Comparison of ENCODE assay signal across 23 cellular contexts in the genomic region with DNA sequence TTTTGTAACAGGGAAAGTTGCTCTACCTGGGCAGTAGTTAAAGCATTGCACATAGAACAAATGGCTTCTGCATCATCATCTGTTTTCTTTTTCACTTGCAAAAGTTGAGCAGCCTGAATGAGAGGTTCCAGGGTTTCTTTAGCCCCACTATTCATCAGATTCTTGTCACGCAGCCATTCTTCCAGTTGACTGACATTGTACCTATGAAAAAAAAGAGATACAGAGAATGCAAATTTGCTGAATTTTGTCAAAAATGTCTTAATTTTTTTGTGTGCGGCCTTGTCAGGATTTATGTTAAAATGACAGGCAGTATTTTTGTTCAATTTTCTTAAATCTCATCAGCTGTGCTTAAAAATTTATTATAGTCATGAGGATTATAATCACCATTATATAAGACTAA. TPM values are rescaled to one million over a fixed set of nuclear protein-coding genes. Genes with fewer than 3 reads are reported as not detected.
A peak's percentile ranks its signal among the peaks of the same experiment; 100 is the strongest.
DNase-seq lines count a peak whose midpoint lies in the region; ATAC-seq, FAIRE-seq and TF ChIP-seq lines count a peak whose summit lies in the region.
"Had no signal": no experiment of that assay in that cellular context is flagged by ENCODE, and none has a peak within 500 bp of the region (broad histone marks: within the 10 kb centered on the region; RNA-seq: fewer than 3 reads in every experiment).

No MANE protein-coding gene starts in this region.

- H3K9ac ChIP-seq in GM12878 (ENCODE audit: control insufficient read depth, insufficient read depth, low read length) = no peak overlapping the region
- H3K9ac ChIP-seq: BLaER1 treated with 17β-estradiol and CSF1 and Interleukin-3, amounts not matched to agents 10 nM and 100 nM had no signal

- H3K4me3 ChIP-seq in GM12878 = no peak overlapping the region
- H3K4me3 ChIP-seq: BLaER1 treated with 17β-estradiol and CSF1 and Interleukin-3, amounts not matched to agents 10 nM and 100 nM had no signal

- TF ChIP-seq RAD21 in GM12878 (IDR thresholded peaks at IDR 0.05; ENCODE audit: insufficient read depth, low read depth, low read length) = no peak

- peaks cover 15 to 28% of the 10 kb centered on the region in 2 experiments for H3K36me3 ChIP-seq in GM12878 (ENCODE audit: control insufficient read depth in 2 of 2, insufficient read depth in 2 of 2, low read length in 1 of 2)

- TF ChIP-seq EP300 in GM12878 (IDR thresholded peaks at IDR 0.05; ENCODE audit: borderline replicate concordance in 1 of 2, control insufficient read depth in 1 of 2, low read depth in 2 of 2, low read length in 2 of 2) = no peak

- TF ChIP-seq CTCF in GM12878 (IDR thresholded peaks at IDR 0.05 in 2 of 3, conservative IDR thresholded peaks at IDR 0.05 in 1 of 3; ENCODE audit: control insufficient read depth in 2 of 3, extremely low read depth in 1 of 3, insufficient read depth in 1 of 3, low read depth in 3 of 3, low read length in 3 of 3) (no peak), RWPE1 (conservative IDR thresholded peaks at IDR 0.05; ENCODE audit: low read depth) (no peak)

- no peaks in the 10 kb centered on the region for H3K27me3 Mint-ChIP-seq in T-helper 17 cell
- H3K27me3 Mint-ChIP-seq in activated T-helper 1 cell treated with anti-CD3 and anti-CD28 coated beads, Interleukin-12 subunit alpha, Interleukin-12 subunit beta, Interleukin-2, Interleukin-4 antibody, amounts not matched to agents 30 ng/mL and 10 ng/mL and 1 ng/mL, durations not matched to agents 14 hours and 24 hours and 36 hours (ENCODE audit: insufficient read depth) = peaks cover 2% of the 10 kb centered on the region
- H3K27me3 Mint-ChIP-seq: B cell; CD4-positive, alpha-beta T cell had no signal

- no peaks in the 10 kb centered on the region for H3K9me3 ChIP-seq in T-helper 17 cell (ENCODE audit: control insufficient read depth, low read length, poor library complexity, severe bottlenecking)
- no peaks in the 10 kb centered on the region for H3K9me3 ChIP-seq in GM12878 (replicated peaks; ENCODE audit: control insufficient read depth, insufficient read depth, low read length)
- H3K9me3 ChIP-seq: BLaER1 treated with 17β-estradiol and CSF1 and Interleukin-3, amounts not matched to agents 10 nM and 100 nM; Caco-2 had no signal

- no peak overlapping the region for H3K27ac ChIP-seq in GM12878 (ENCODE audit: control insufficient read depth, insufficient read depth)
- H3K27ac ChIP-seq in RWPE1 = no peak overlapping the region
- H3K27ac ChIP-seq: BLaER1 treated with 17β-estradiol and CSF1 and Interleukin-3, amounts not matched to agents 10 nM and 100 nM; C4-2B had no signal

- 70% methylated on average over 2 of the region's 2 CpGs for WGBS in GM12878 (ENCODE audit: insufficient coverage, insufficient replicate concordance, low lambda C conversion rate, missing lambda C conversion rate)

- H3K4me3 Mint-ChIP-seq in T-helper 17 cell = no peak overlapping the region
- H3K4me3 Mint-ChIP-seq in activated T-helper 1 cell treated with anti-CD3 and anti-CD28 coated beads, Interleukin-12 subunit alpha, Interleukin-12 subunit beta, Interleukin-2, Interleukin-4 antibody, amounts not matched to agents 30 ng/mL and 10 ng/mL and 1 ng/mL, durations not matched to agents 14 hours and 24 hours and 36 hours = no peak overlapping the region
- H3K4me3 Mint-ChIP-seq: B cell; CD4-positive, alpha-beta T cell; CD8-positive, alpha-beta T cell had no signal

- no TSS peak for BruUV-seq in GM12878 (replicated peaks; lab: Mats Ljungman, UMichigan)

- H3K27ac Mint-ChIP-seq in T-helper 17 cell = peak overlapping the region; percentile 51
- H3K27ac Mint-ChIP-seq in activated T-helper 1 cell treated with anti-CD3 and anti-CD28 coated beads, Interleukin-12 subunit alpha, Interleukin-12 subunit beta, Interleukin-2, Interleukin-4 antibody, amounts not matched to agents 30 ng/mL and 10 ng/mL and 1 ng/mL, durations not matched to agents 14 hours and 24 hours and 36 hours = no peak overlapping the region
- H3K27ac Mint-ChIP-seq: B cell; CD4-positive, alpha-beta T cell; CD8-positive, alpha-beta T cell had no signal

- no peaks in the 10 kb centered on the region for H3K27me3 ChIP-seq in GM12878 (replicated peaks in 1 of 2; ENCODE audit: control insufficient read depth in 2 of 2, insufficient read depth in 2 of 2, low read length in 1 of 2)
- H3K27me3 ChIP-seq: BLaER1 treated with 17β-estradiol and CSF1 and Interleukin-3, amounts not matched to agents 10 nM and 100 nM had no signal

- CTCF ChIA-PET in GM12878 (lab: Yijun Ruan, JAX) (interaction anchor here (0.9 to 4.3 kb wide), 4 partner anchors 11 to 148 kb away, joined by 3 to 14 read pairs (median 4); no protein-coding TSS in a partner anchor), RWPE1 (lab: Yijun Ruan, JAX) (interaction anchor here (0.6 kb wide), 1 partner anchor 14 kb away, joined by 3 read pairs; no protein-coding TSS in a partner anchor)

- SMC1A ChIA-PET in GM12878 (lab: Charles Lee; ENCODE audit: uncharacterized antibody, unreplicated experiment) = interaction anchor here (0.6 to 2.7 kb wide), 10 partner anchors 13 to 1340 kb away, joined by 3 to 10 read pairs (median 3); no protein-coding TSS in a partner anchor

- intact Hi-C loops in GM12878 (cut with micrococcal nuclease; ENCODE audit: unreplicated experiment) = no loop called here
- intact Hi-C loops in activated T-helper 1 cell treated with anti-CD3 and anti-CD28 coated beads, Interleukin-12 subunit alpha, Interleukin-12 subunit beta, Interleukin-2, Interleukin-4 antibody, amounts not matched to agents 30 ng/mL and 10 ng/mL and 1 ng/mL, durations not matched to agents 14 hours and 24 hours and 36 hours (cut with micrococcal nuclease) = no loop called here

- H3K9me3 Mint-ChIP-seq in activated T-helper 1 cell treated with anti-CD3 and anti-CD28 coated beads, Interleukin-12 subunit alpha, Interleukin-12 subunit beta, Interleukin-2, Interleukin-4 antibody, amounts not matched to agents 30 ng/mL and 10 ng/mL and 1 ng/mL, durations not matched to agents 14 hours and 24 hours and 36 hours = no peaks in the 10 kb centered on the region
- H3K9me3 Mint-ChIP-seq: CD4-positive, alpha-beta T cell; CD8-positive, alpha-beta T cell had no signal

- POLR2A ChIA-PET in GM12878 (lab: Charles Lee) (no interaction called here), RWPE1 (lab: Yijun Ruan, JAX; ENCODE audit: low non-redundant PET) (no interaction called here)

- H3K36me3 Mint-ChIP-seq in T-helper 17 cell (ENCODE audit: low read depth) = peaks cover 19% of the 10 kb centered on the region
- peaks cover 31% of the 10 kb centered on the region for H3K36me3 Mint-ChIP-seq in activated T-helper 1 cell treated with anti-CD3 and anti-CD28 coated beads, Interleukin-12 subunit alpha, Interleukin-12 subunit beta, Interleukin-2, Interleukin-4 antibody, amounts not matched to agents 30 ng/mL and 10 ng/mL and 1 ng/mL, durations not matched to agents 14 hours and 24 hours and 36 hours (ENCODE audit: low read depth)

- no peak for TF ChIP-seq POLR2A in GM12878 (IDR thresholded peaks at IDR 0.05; ENCODE audit: low read depth, low read length)

- H3K4me1 ChIP-seq in GM12878 (ENCODE audit: control insufficient read depth, insufficient read depth, low read length) = no peaks in the 10 kb centered on the region
- H3K4me1 ChIP-seq: BLaER1 treated with 17β-estradiol and CSF1 and Interleukin-3, amounts not matched to agents 10 nM and 100 nM; Caco-2 had no signal

- H4K20me1 ChIP-seq in GM12878 (ENCODE audit: control insufficient read depth, insufficient read depth) = no peaks in the 10 kb centered on the region
- H4K20me1 ChIP-seq: BLaER1 treated with 17β-estradiol and CSF1 and Interleukin-3, amounts not matched to agents 10 nM and 100 nM had no signal

- H3K79me2 ChIP-seq in GM12878 (ENCODE audit: control insufficient read depth, insufficient read depth, low read length) = no peaks in the 10 kb centered on the region

- no peak overlapping the region for H2AFZ ChIP-seq in GM12878 (ENCODE audit: control insufficient read depth, low read depth, low read length)

- H3K4me2 ChIP-seq in GM12878 (ENCODE audit: control insufficient read depth, insufficient read depth) = no peak overlapping the region
- H3K4me2 ChIP-seq: BLaER1 treated with 17β-estradiol and CSF1 and Interleukin-3, amounts not matched to agents 10 nM and 100 nM had no signal

- peak; percentile 23 for FAIRE-seq in GM12878 (lab: Jason Lieb, UNC)
- FAIRE-seq: A204.1, D721Med, G401.6, GM12892, GM18507, GM19239 had no signal

- RAD21 ChIA-PET in GM12878 (lab: Charles Lee; ENCODE audit: unreplicated experiment) = interaction anchor here (1.0 kb wide), 1 partner anchor 57 kb away, joined by 3 read pairs; no protein-coding TSS in a partner anchor

- ATAC-seq in T-helper 17 cell = no peak
- no peak for ATAC-seq in GM12878
- ATAC-seq: CD8-positive, alpha-beta T cell had no signal

- peaks cover 2% of the 10 kb centered on the region for H3K4me1 Mint-ChIP-seq in T-helper 17 cell
- no peaks in the 10 kb centered on the region for H3K4me1 Mint-ChIP-seq in activated T-helper 1 cell treated with anti-CD3 and anti-CD28 coated beads, Interleukin-12 subunit alpha, Interleukin-12 subunit beta, Interleukin-2, Interleukin-4 antibody, amounts not matched to agents 30 ng/mL and 10 ng/mL and 1 ng/mL, durations not matched to agents 14 hours and 24 hours and 36 hours (ENCODE audit: low read depth)
- H3K4me1 Mint-ChIP-seq: B cell had no signal

- in situ Hi-C loops in GM12878 (cut with MboI) = no loop called here

- DNase-seq in T-helper 17 cell = no peak
- no peak for DNase-seq in GM12878 (ENCODE audit: low read depth, low spot score)
- peak; percentile 72 for DNase-seq in putamen (ENCODE audit: low spot score)
- no peak for DNase-seq in activated T-helper 1 cell treated with anti-CD3 and anti-CD28 coated beads, Interleukin-12 subunit alpha, Interleukin-12 subunit beta, Interleukin-2, Interleukin-4 antibody, amounts not matched to agents 30 ng/mL and 10 ng/mL and 1 ng/mL, durations not matched to agents 14 hours and 24 hours and 36 hours (ENCODE audit: low spot score)
- DNase-seq in SKM-1 (lab: John Stamatoyannopoulos, UW; ENCODE audit: unreplicated experiment) = no peak
- no peak for DNase-seq in RWPE1 (ENCODE audit: low spot score)
- DNase-seq: 8988T; AML-193; Caco-2; Calu3; CD4-positive, alpha-beta T cell; CD8-positive, alpha-beta T cell; DMS79 treated with DMSO at 0.1 percent for 48 hours; GF-D8 had no signal

RNA-seq across cellular contexts. Expression of gene MYO5C, which starts 21.4 kb away (rescaled TPM):
- 1 to 10 TPM; 1.5 to 3.3 TPM for total RNA-seq in T-helper 17 cell
- total RNA-seq in GM12878 (2013; cell fraction: nucleolus; rRNA removed) = 0.59 and 0.92 TPM in 2 replicates
- total RNA-seq in GM12878 (2014; rRNA removed) = 0.76 and 0.79 TPM in 2 replicates
- total RNA-seq in GM12878 (2014; rRNA removed; fragmentation: Illumina TruSeq; extraction: Trizol) = 0.69 and 0.72 TPM in 2 replicates
- 0.97 and 1.0 TPM in 2 replicates for total RNA-seq in GM12878 (2021)
- 0.29 TPM for polyA plus RNA-seq in GM12878 (2011; ENCODE audit: low read depth)
- polyA plus RNA-seq in GM12878 (2011; rRNA removed) = 1.3 TPM in 2 replicates
- polyA plus RNA-seq in GM12878 (2011; cell fraction: cytosol; rRNA removed) = 0.74 and 0.79 TPM in 2 replicates
- polyA plus RNA-seq in GM12878 (2011; cell fraction: nucleus; rRNA removed) = 0.75 and 0.80 TPM in 2 replicates
- polyA plus RNA-seq in GM12878 (2012) = 0.52 and 0.62 TPM in 2 replicates
- polyA plus RNA-seq in GM12878 (2014; fragmentation: Illumina TruSeq; extraction: Trizol) = 0.98 and 2.4 TPM in 2 replicates
- polyA plus RNA-seq in GM12878 (2014; fragmentation: Nextera tagmentation; extraction: Ambion mirVana) = under 1 TPM; 0.40 to 0.42 TPM
- 0.76 and 1.1 TPM in 2 replicates for polyA plus RNA-seq in GM12878 (2014; rRNA removed)
- under 1 TPM; 0.29 to 0.75 TPM for polyA plus RNA-seq in GM12878 (2016; fragmentation: Nextera tagmentation; extraction: Ambion mirVana)
- polyA minus RNA-seq in GM12878 (2011; rRNA and poly(A)+ RNA removed) = 2.2 and 2.4 TPM in 2 replicates
- polyA minus RNA-seq in GM12878 (2011; cell fraction: cytosol; rRNA and poly(A)+ RNA removed) = 0.67 and 0.94 TPM in 2 replicates
- polyA minus RNA-seq in GM12878 (2011; cell fraction: nucleus; rRNA and poly(A)+ RNA removed) = 1.1 and 2.2 TPM in 2 replicates
- 0.29 and 0.54 TPM in 2 replicates for total RNA-seq in activated T-helper 1 cell treated with anti-CD3 and anti-CD28 coated beads, Interleukin-12 subunit alpha, Interleukin-12 subunit beta, Interleukin-2, Interleukin-4 antibody, amounts not matched to agents 30 ng/mL and 10 ng/mL and 1 ng/mL, durations not matched to agents 14 hours and 24 hours and 36 hours
